24 cellular contexts compared by ENCODE assay signal in genomic region chr11:40445391-40445790, GRCh38.
DNase-seq lines count a peak whose midpoint lies in the region; ATAC-seq and TF ChIP-seq lines count a peak whose summit lies in the region.
"Had no signal": no experiment of that assay in that cellular context is flagged by ENCODE, and none has a peak within 500 bp of the region (broad histone marks: within the 10 kb centered on the region; RNA-seq: fewer than 3 reads in every experiment).

No MANE protein-coding gene starts in this region.

- peaks cover 17% of the 10 kb centered on the region for H3K9me3 Mint-ChIP-seq in MCF 10A (ENCODE audit: unreplicated experiment)
- H3K9me3 Mint-ChIP-seq in activated CD4-positive, alpha-beta memory T cell treated with anti-CD3 and anti-CD28 coated beads, Interleukin-2, amount 10 ng/mL, durations not matched to agents 7 days and 5 days, result peaks cover 24% of the 10 kb centered on the region

- H3K4me3 ChIP-seq in breast epithelium (no peak overlapping the region), fibroblast of mammary gland (ENCODE audit: control insufficient read depth, low read depth, low read length) (no peak overlapping the region)
- H3K4me3 ChIP-seq: BLaER1, left lung, psoas muscle, tibial artery had no signal

- BruUV-seq in MCF 10A (replicated peaks; lab: Mats Ljungman, UMichigan), result no TSS peak

- no peak overlapping the region for H3K4me3 Mint-ChIP-seq in MCF 10A (ENCODE audit: unreplicated experiment)
- H3K4me3 Mint-ChIP-seq in activated CD4-positive, alpha-beta memory T cell treated with anti-CD3 and anti-CD28 coated beads, Interleukin-2, amount 10 ng/mL, durations not matched to agents 7 days and 5 days, result no peak overlapping the region
- H3K4me3 Mint-ChIP-seq: activated CD8-positive, alpha-beta memory T cell treated with anti-CD3 and anti-CD28 coated beads, Interleukin-2, amount 10 ng/mL, durations not matched to agents 7 days and 5 days; activated naive CD8-positive, alpha-beta T cell treated with anti-CD3 and anti-CD28 coated beads for 36 hours; activated T-helper 1 cell treated with anti-CD3 and anti-CD28 coated beads, Interleukin-12 subunit alpha, Interleukin-12 subunit beta, Interleukin-2, Interleukin-4 antibody, amounts not matched to agents 30 ng/mL and 10 ng/mL and 1 ng/mL, durations not matched to agents 14 hours and 24 hours and 36 hours; brain; stimulated activated naive CD8-positive, alpha-beta T cell treated with anti-CD3 and anti-CD28 coated beads, Interleukin-15, Interleukin-2, amounts not matched to agents 100 ng/mL and 50 ng/mL, for 24 hours had no signal

- intact Hi-C loops in MCF 10A (cut with micrococcal nuclease) (no loop called here), breast epithelium (cut with DNase I; ENCODE audit: low total_unique reads) (no loop called here)

- no peak for ATAC-seq in HG03457 (IDR thresholded peaks at IDR 0.05; ENCODE audit: unreplicated experiment)
- ATAC-seq: activated CD8-positive, alpha-beta memory T cell treated with anti-CD3 and anti-CD28 coated beads, Interleukin-2, amount 10 ng/mL, durations not matched to agents 7 days and 5 days; left lung; psoas muscle; Right ventricle myocardium inferior had no signal

- H3K4me1 ChIP-seq in breast epithelium, result no peaks in the 10 kb centered on the region
- H3K4me1 ChIP-seq: BLaER1, left lung, psoas muscle, tibial artery had no signal

- H3K27ac Mint-ChIP-seq in MCF 10A (ENCODE audit: low read depth, unreplicated experiment), result no peak overlapping the region
- H3K27ac Mint-ChIP-seq in activated CD4-positive, alpha-beta memory T cell treated with anti-CD3 and anti-CD28 coated beads, Interleukin-2, amount 10 ng/mL, durations not matched to agents 7 days and 5 days, result no peak overlapping the region
- H3K27ac Mint-ChIP-seq: activated CD8-positive, alpha-beta memory T cell treated with anti-CD3 and anti-CD28 coated beads, Interleukin-2, amount 10 ng/mL, durations not matched to agents 7 days and 5 days; activated naive CD8-positive, alpha-beta T cell treated with anti-CD3 and anti-CD28 coated beads for 36 hours; activated T-helper 1 cell treated with anti-CD3 and anti-CD28 coated beads, Interleukin-12 subunit alpha, Interleukin-12 subunit beta, Interleukin-2, Interleukin-4 antibody, amounts not matched to agents 30 ng/mL and 10 ng/mL and 1 ng/mL, durations not matched to agents 14 hours and 24 hours and 36 hours; brain; stimulated activated naive CD8-positive, alpha-beta T cell treated with anti-CD3 and anti-CD28 coated beads, Interleukin-15, Interleukin-2, amounts not matched to agents 100 ng/mL and 50 ng/mL, for 24 hours had no signal

- CTCF ChIA-PET in MCF 10A (lab: Yijun Ruan, JAX), result interaction anchor here (0.7 to 1.1 kb wide), 2 partner anchors 10 to 17 kb away, joined by 3 read pairs; no protein-coding TSS in a partner anchor
- CTCF ChIA-PET in activated CD4-positive, alpha-beta memory T cell treated with anti-CD3 and anti-CD28 coated beads, Interleukin-2, amount 10 ng/mL, durations not matched to agents 7 days and 5 days (lab: Charles Lee), result no interaction called here

- peaks cover 0 to 25% of the 10 kb centered on the region in 2 donors for H3K9me3 ChIP-seq in breast epithelium

- TF ChIP-seq POLR2A in breast epithelium (IDR thresholded peaks at IDR 0.05), result no peak

- H3K36me3 Mint-ChIP-seq in MCF 10A (ENCODE audit: insufficient read depth, unreplicated experiment), result no peaks in the 10 kb centered on the region
- no peaks in the 10 kb centered on the region for H3K36me3 Mint-ChIP-seq in activated CD4-positive, alpha-beta memory T cell treated with anti-CD3 and anti-CD28 coated beads, Interleukin-2, amount 10 ng/mL, durations not matched to agents 7 days and 5 days (ENCODE audit: low read depth)
- H3K36me3 Mint-ChIP-seq: activated CD8-positive, alpha-beta memory T cell treated with anti-CD3 and anti-CD28 coated beads, Interleukin-2, amount 10 ng/mL, durations not matched to agents 7 days and 5 days; activated naive CD8-positive, alpha-beta T cell treated with anti-CD3 and anti-CD28 coated beads for 36 hours; brain had no signal

- no peaks in the 10 kb centered on the region for H3K4me1 Mint-ChIP-seq in MCF 10A (ENCODE audit: insufficient read depth, unreplicated experiment)
- no peaks in the 10 kb centered on the region for H3K4me1 Mint-ChIP-seq in activated CD4-positive, alpha-beta memory T cell treated with anti-CD3 and anti-CD28 coated beads, Interleukin-2, amount 10 ng/mL, durations not matched to agents 7 days and 5 days
- H3K4me1 Mint-ChIP-seq: activated CD8-positive, alpha-beta memory T cell treated with anti-CD3 and anti-CD28 coated beads, Interleukin-2, amount 10 ng/mL, durations not matched to agents 7 days and 5 days; activated naive CD8-positive, alpha-beta T cell treated with anti-CD3 and anti-CD28 coated beads for 36 hours; brain had no signal

- H3K27me3 Mint-ChIP-seq in MCF 10A (ENCODE audit: insufficient read depth, unreplicated experiment), result no peaks in the 10 kb centered on the region
- H3K27me3 Mint-ChIP-seq in activated CD4-positive, alpha-beta memory T cell treated with anti-CD3 and anti-CD28 coated beads, Interleukin-2, amount 10 ng/mL, durations not matched to agents 7 days and 5 days, result no peaks in the 10 kb centered on the region
- H3K27me3 Mint-ChIP-seq: activated CD8-positive, alpha-beta memory T cell treated with anti-CD3 and anti-CD28 coated beads, Interleukin-2, amount 10 ng/mL, durations not matched to agents 7 days and 5 days; activated naive CD8-positive, alpha-beta T cell treated with anti-CD3 and anti-CD28 coated beads for 36 hours; stimulated activated naive CD8-positive, alpha-beta T cell treated with anti-CD3 and anti-CD28 coated beads, Interleukin-15, Interleukin-2, amounts not matched to agents 100 ng/mL and 50 ng/mL, for 24 hours had no signal

- POLR2A ChIA-PET in MCF 10A (lab: Yijun Ruan, JAX), result no interaction called here
- POLR2A ChIA-PET in activated CD4-positive, alpha-beta memory T cell treated with anti-CD3 and anti-CD28 coated beads, Interleukin-2, amount 10 ng/mL, durations not matched to agents 7 days and 5 days (lab: Charles Lee), result no interaction called here

- no peak for TF ChIP-seq CTCF in MCF 10A (IDR thresholded peaks at IDR 0.05; ENCODE audit: unreplicated experiment)
- TF ChIP-seq CTCF in breast epithelium (IDR thresholded peaks at IDR 0.05), result no peak
- no peak for TF ChIP-seq CTCF in fibroblast of mammary gland (conservative IDR thresholded peaks at IDR 0.05; ENCODE audit: control insufficient read depth, insufficient read depth, low read depth, low read length)

- H3K36me3 ChIP-seq in breast epithelium, result no peaks in the 10 kb centered on the region
- H3K36me3 ChIP-seq: BLaER1, left lung, tibial artery had no signal

- DNase-seq in MCF 10A (ENCODE audit: unreplicated experiment) (peak; percentile 27), breast epithelium (ENCODE audit: low spot score in 2 of 2) (no peak), RKO (ENCODE audit: low spot score) (peak; percentile 24), fibroblast of mammary gland (ENCODE audit: low read depth) (peak; percentile 7), NOMO-1 treated with dmso at 0.1 percent for 144 hours (lab: John Stamatoyannopoulos, UW; ENCODE audit: unreplicated experiment) (no peak), mucosa of gallbladder (ENCODE audit: low spot score) (no peak)
- no peak for DNase-seq in activated CD4-positive, alpha-beta memory T cell treated with anti-CD3 and anti-CD28 coated beads, Interleukin-2, amount 10 ng/mL, durations not matched to agents 7 days and 5 days
- DNase-seq: activated CD4-positive, alpha-beta T cell treated with anti-CD3 and anti-CD28 coated beads for 48 hours; activated CD8-positive, alpha-beta memory T cell treated with anti-CD3 and anti-CD28 coated beads, Interleukin-2, amount 10 ng/mL, durations not matched to agents 7 days and 5 days; activated naive CD8-positive, alpha-beta T cell treated with anti-CD3 and anti-CD28 coated beads for 36 hours; left lung; NCI-H526 treated with DMSO at 0.1 percent for 48 hours; psoas muscle; small intestine; stimulated activated CD4-positive, alpha-beta T cell treated with anti-CD3 and anti-CD28 coated beads, Interleukin-4, amount 100 ng/mL, for 1 hour; tibial artery had no signal

- no peak overlapping the region for H3K27ac ChIP-seq in breast epithelium
- H3K27ac ChIP-seq: 22Rv1, BLaER1, KMS-11, left lung, psoas muscle, tibial artery had no signal

- no peaks in the 10 kb centered on the region for H3K27me3 ChIP-seq in breast epithelium
- H3K27me3 ChIP-seq: BLaER1, left lung, tibial artery had no signal

Comparison
In these comparisons a context has a peak if more than half of its experiments do, and no peak if none do; other contexts are left out.
1. DNase-seq: peak in MCF 10A (single experiment), RKO (single experiment) and fibroblast of mammary gland (single experiment); none in breast epithelium (0 of 2), activated CD4-positive, alpha-beta memory T cell treated with anti-CD3 and anti-CD28 coated beads, Interleukin-2, amount 10 ng/mL, durations not matched to agents 7 days and 5 days (single experiment), NOMO-1 treated with dmso at 0.1 percent for 144 hours (single experiment) and mucosa of gallbladder (single experiment).